9 cellular contexts compared by ENCODE assay signal in the genomic region with DNA sequence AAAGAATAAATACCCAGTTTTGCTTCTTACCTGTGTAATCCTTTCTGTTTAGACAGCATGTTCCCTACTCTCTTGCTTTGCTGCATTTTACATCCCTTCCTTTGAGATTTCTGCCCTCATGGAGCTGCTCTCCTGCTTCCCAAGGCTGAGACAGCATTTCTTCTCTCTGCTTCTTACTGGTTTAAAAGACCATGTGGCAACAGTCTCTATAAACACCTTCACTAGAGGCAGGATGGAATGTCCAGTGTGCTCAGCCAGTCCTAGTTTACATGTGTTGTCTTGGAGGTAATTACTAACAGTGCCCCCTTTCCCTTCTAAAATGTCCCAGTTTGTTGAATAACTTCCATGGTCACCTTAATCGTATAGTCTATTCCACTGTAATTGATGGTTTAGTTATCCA.
"Had no signal": no experiment of that assay in that cellular context is flagged by ENCODE, and none has a peak within 500 bp of the region (broad histone marks: within the 10 kb centered on the region; RNA-seq: fewer than 3 reads in every experiment).

No MANE protein-coding gene starts in this region.

- H3K4me1 ChIP-seq: HAP-1 had no signal

- DNase-seq: GM23248, GOT3, H7, H9, HCEC 1CT, HFFc6 had no signal

- H3K4me3 ChIP-seq: GM23248, GM23338, HAP-1 had no signal

- ATAC-seq: HCT116 had no signal

- H3K27ac ChIP-seq: GM23248 had no signal

- H3K36me3 ChIP-seq: HAP-1 had no signal

- H3K9me3 ChIP-seq: HAP-1 had no signal
